6 cellular contexts compared by ENCODE assay signal in the genomic region with DNA sequence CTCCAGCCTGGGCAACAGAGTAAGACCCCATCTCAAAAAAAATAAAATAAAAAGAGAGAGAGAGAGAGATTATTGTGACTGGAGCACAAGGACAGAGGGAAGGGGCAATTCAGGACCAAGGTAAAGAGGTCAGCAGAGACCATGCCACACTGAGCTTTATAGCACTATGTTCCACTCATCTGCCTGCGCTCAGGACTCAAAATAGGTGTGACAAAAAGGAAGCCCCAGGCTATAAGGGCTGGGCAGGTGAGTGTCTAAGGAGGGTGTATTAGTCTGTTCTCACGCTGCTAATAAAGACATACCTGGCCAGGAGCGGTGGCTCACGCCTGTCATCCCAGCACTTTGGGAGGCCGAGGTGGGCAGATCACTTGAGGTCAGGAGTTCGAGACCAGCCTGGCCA.
"Had no signal": no experiment of that assay in that cellular context is flagged by ENCODE, and none has a peak within 500 bp of the region (broad histone marks: within the 10 kb centered on the region; RNA-seq: fewer than 3 reads in every experiment).

No MANE protein-coding gene starts in this region.

- H3K4me3 ChIP-seq: K562 had no signal

- ATAC-seq: HepG2, K562 had no signal

- H3K4me3 Mint-ChIP-seq: IgD-negative memory B cell had no signal

- H3K27ac Mint-ChIP-seq: IgD-negative memory B cell had no signal

- H3K9me3 Mint-ChIP-seq: IgD-negative memory B cell had no signal

- H3K27ac ChIP-seq: HL-60 had no signal

- DNase-seq: IMR-90, KBM-7 had no signal
